Comparison of ENCODE assay signal across 11 cellular contexts in the genomic region with DNA sequence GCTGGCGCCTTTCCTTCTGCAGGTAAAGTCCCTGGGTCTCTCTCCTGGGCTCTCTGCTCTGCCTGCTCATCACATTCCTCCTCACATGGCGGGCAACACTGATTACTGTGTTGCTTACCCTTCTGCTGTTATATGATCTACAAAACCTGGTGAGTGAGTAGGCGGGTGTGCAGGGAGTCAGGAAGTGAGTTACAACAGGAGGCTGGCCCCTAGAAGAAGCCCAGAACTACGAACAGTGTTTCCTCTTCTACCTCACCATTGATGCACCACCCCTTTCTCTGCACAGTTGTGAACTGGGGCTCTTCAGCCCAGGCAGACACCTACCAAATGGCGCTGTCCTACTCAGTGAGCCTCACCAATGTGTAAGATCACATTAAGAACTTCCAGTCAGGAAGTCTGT. TPM values are rescaled to one million over a fixed set of nuclear protein-coding genes. Genes with fewer than 3 reads are reported as not detected.
A peak's percentile ranks its signal among the peaks of the same experiment; 100 is the strongest.
DNase-seq lines count a peak whose midpoint lies in the region; ATAC-seq lines count a peak whose summit lies in the region.
"Had no signal": no experiment of that assay in that cellular context is flagged by ENCODE, and none has a peak within 500 bp of the region (broad histone marks: within the 10 kb centered on the region; RNA-seq: fewer than 3 reads in every experiment).

No MANE protein-coding gene starts in this region.

- peak overlapping the region; percentile 79 for H3K27ac Mint-ChIP-seq in activated CD8-positive, alpha-beta T cell treated with anti-CD3 and anti-CD28 coated beads, Interleukin-2, amount 10 ng/mL, durations not matched to agents 7 days and 5 days
- H3K27ac Mint-ChIP-seq in naive B cell, result peak overlapping the region; percentile 28 to 92 (median 78)
- H3K27ac Mint-ChIP-seq: neural progenitor cell had no signal

- H3K36me3 Mint-ChIP-seq in activated CD8-positive, alpha-beta T cell treated with anti-CD3 and anti-CD28 coated beads, Interleukin-2, amount 10 ng/mL, durations not matched to agents 7 days and 5 days (ENCODE audit: low read depth), result peaks cover 11% of the 10 kb centered on the region
- H3K36me3 Mint-ChIP-seq in naive B cell, result peaks cover 5 to 22% of the 10 kb centered on the region in 2 donors

- no peaks in the 10 kb centered on the region for H3K9me3 ChIP-seq in effector memory CD4-positive, alpha-beta T cell (ENCODE audit: control insufficient read depth, low read length)

- no peak overlapping the region for H3K4me3 ChIP-seq in effector memory CD4-positive, alpha-beta T cell (ENCODE audit: insufficient read depth, low read depth, low read length, poor library complexity, severe bottlenecking)
- H3K4me3 ChIP-seq: neural progenitor cell had no signal

- DNase-seq in DMS153 (lab: John Stamatoyannopoulos, UW) (peak; percentile 15), DMS153 treated with DMSO at 0.1 percent for 48 hours (lab: John Stamatoyannopoulos, UW; ENCODE audit: unreplicated experiment) (no peak), naive B cell (no peak), NCI-H524 (lab: John Stamatoyannopoulos, UW) (no peak)
- DNase-seq in activated CD8-positive, alpha-beta T cell treated with anti-CD3 and anti-CD28 coated beads, Interleukin-2, amount 10 ng/mL, durations not matched to agents 7 days and 5 days, result peak; percentile 60
- DNase-seq in effector memory CD4-positive, alpha-beta T cell, result no peak
- DNase-seq: NCI-H345 had no signal

- H3K27me3 Mint-ChIP-seq in activated CD8-positive, alpha-beta T cell treated with anti-CD3 and anti-CD28 coated beads, Interleukin-2, amount 10 ng/mL, durations not matched to agents 7 days and 5 days (ENCODE audit: low read depth), result no peaks in the 10 kb centered on the region
- no peaks in the 10 kb centered on the region for H3K27me3 Mint-ChIP-seq in naive B cell

- peaks cover 24% of the 10 kb centered on the region for H3K4me1 Mint-ChIP-seq in activated CD8-positive, alpha-beta T cell treated with anti-CD3 and anti-CD28 coated beads, Interleukin-2, amount 10 ng/mL, durations not matched to agents 7 days and 5 days (ENCODE audit: low read depth)
- H3K4me1 Mint-ChIP-seq in naive B cell, result peaks cover 58 to 63% (median 61%) of the 10 kb centered on the region in 3 donors
- H3K4me1 Mint-ChIP-seq: neural progenitor cell had no signal

- ATAC-seq in HG02943 (IDR thresholded peaks at IDR 0.05; ENCODE audit: low read depth, unreplicated experiment), result peak; percentile 64
- peak; percentile 95 for ATAC-seq in activated CD8-positive, alpha-beta T cell treated with anti-CD3 and anti-CD28 coated beads, Interleukin-2, amount 10 ng/mL, durations not matched to agents 7 days and 5 days
- ATAC-seq in naive B cell (ENCODE audit: low read depth in 2 of 2), result peak; percentile 62 to 78
- ATAC-seq in HG02852 (IDR thresholded peaks at IDR 0.05; ENCODE audit: unreplicated experiment), result no peak

- CTCF ChIA-PET in activated CD8-positive, alpha-beta T cell treated with anti-CD3 and anti-CD28 coated beads, Interleukin-2, amount 10 ng/mL, durations not matched to agents 7 days and 5 days (lab: Charles Lee), result interaction anchor here (0.9 to 2.6 kb wide), 4 partner anchors 11 to 169 kb away, joined by 3 to 13 read pairs (median 4); no protein-coding TSS in a partner anchor

- H3K27ac ChIP-seq in effector memory CD4-positive, alpha-beta T cell (ENCODE audit: insufficient read depth, low read length, poor library complexity, severe bottlenecking), result no peak overlapping the region
- H3K27ac ChIP-seq: 22Rv1, neural progenitor cell had no signal

- peak overlapping the region; percentile 45 for H3K4me3 Mint-ChIP-seq in activated CD8-positive, alpha-beta T cell treated with anti-CD3 and anti-CD28 coated beads, Interleukin-2, amount 10 ng/mL, durations not matched to agents 7 days and 5 days
- peak overlapping the region; percentile 49 to 87 (median 64) for H3K4me3 Mint-ChIP-seq in naive B cell
- H3K4me3 Mint-ChIP-seq: neural progenitor cell had no signal

- H3K9me3 Mint-ChIP-seq in activated CD8-positive, alpha-beta T cell treated with anti-CD3 and anti-CD28 coated beads, Interleukin-2, amount 10 ng/mL, durations not matched to agents 7 days and 5 days (ENCODE audit: insufficient read depth), result no peaks in the 10 kb centered on the region
- H3K9me3 Mint-ChIP-seq in naive B cell, result peaks cover 0 to 6% (median 0%) of the 10 kb centered on the region in 7 donors
- H3K9me3 Mint-ChIP-seq: neural progenitor cell had no signal

- peaks cover 6% of the 10 kb centered on the region for H3K4me1 ChIP-seq in effector memory CD4-positive, alpha-beta T cell (ENCODE audit: control insufficient read depth, insufficient read depth, low read length, poor library complexity, severe bottlenecking)
- H3K4me1 ChIP-seq: neural progenitor cell had no signal

- H3K27me3 ChIP-seq in effector memory CD4-positive, alpha-beta T cell (replicated peaks; ENCODE audit: control insufficient read depth, insufficient read depth, low read length, poor library complexity, severe bottlenecking), result no peaks in the 10 kb centered on the region
- H3K27me3 ChIP-seq: neural progenitor cell had no signal

- POLR2A ChIA-PET in activated CD8-positive, alpha-beta T cell treated with anti-CD3 and anti-CD28 coated beads, Interleukin-2, amount 10 ng/mL, durations not matched to agents 7 days and 5 days (lab: Charles Lee), result interaction anchor here (0.6 to 2.9 kb wide), 4 partner anchors 9 to 98 kb away, joined by 3 to 15 read pairs (median 4); a partner anchor contains a TSS

- H3K36me3 ChIP-seq in effector memory CD4-positive, alpha-beta T cell (ENCODE audit: control insufficient read depth, insufficient read depth, low read length), result no peaks in the 10 kb centered on the region
- H3K36me3 ChIP-seq: neural progenitor cell had no signal

RNA-seq across cellular contexts. Expression of a gene that starts 4.9 kb away (rescaled TPM):
- total RNA-seq in activated CD8-positive, alpha-beta T cell treated with anti-CD3 and anti-CD28 coated beads, Interleukin-2, amount 10 ng/mL, durations not matched to agents 7 days and 5 days, result 1 to 10 TPM; 2.4 to 2.7 TPM
- under 1 TPM in 5 of 6 donors, not detected in 1; 0.13 to 0.51 (median 0.40) TPM for polyA plus RNA-seq in naive B cell (ENCODE audit: low read depth in 6 of 6)

RNA-seq across cellular contexts. Expression of a gene that starts 13.7 kb away (rescaled TPM):
- 10 to 100 TPM; 51.8 to 56.6 TPM for total RNA-seq in activated CD8-positive, alpha-beta T cell treated with anti-CD3 and anti-CD28 coated beads, Interleukin-2, amount 10 ng/mL, durations not matched to agents 7 days and 5 days
- polyA plus RNA-seq in naive B cell (ENCODE audit: low read depth in 6 of 6), result 10 to 100 TPM; 57.5 to 87.9 (median 67.4) TPM

RNA-seq across cellular contexts. Expression of a gene that starts 14.1 kb away (rescaled TPM):
- 100 to 1,000 TPM; 135 to 142 TPM for total RNA-seq in activated CD8-positive, alpha-beta T cell treated with anti-CD3 and anti-CD28 coated beads, Interleukin-2, amount 10 ng/mL, durations not matched to agents 7 days and 5 days
- 100 to 1,000 TPM; 129 to 187 (median 180) TPM for polyA plus RNA-seq in naive B cell (ENCODE audit: low read depth in 6 of 6)

RNA-seq across cellular contexts. Expression of a gene that starts 20.4 kb away (rescaled TPM):
- total RNA-seq in activated CD8-positive, alpha-beta T cell treated with anti-CD3 and anti-CD28 coated beads, Interleukin-2, amount 10 ng/mL, durations not matched to agents 7 days and 5 days, result 10 to 100 TPM; 31.3 to 31.6 TPM
- polyA plus RNA-seq in naive B cell (ENCODE audit: low read depth in 6 of 6), result 10 to 100 TPM; 40.1 to 67.6 (median 50.4) TPM

RNA-seq across cellular contexts. Expression of a gene that starts 27.6 kb away (rescaled TPM):
- 10 to 100 TPM; 34.6 to 48.7 TPM for total RNA-seq in activated CD8-positive, alpha-beta T cell treated with anti-CD3 and anti-CD28 coated beads, Interleukin-2, amount 10 ng/mL, durations not matched to agents 7 days and 5 days
- 10 to 100 TPM in 1 of 6 donors, 1 to 10 TPM in 4, under 1 TPM in 1; 0.15 to 17.2 (median 7.7) TPM for polyA plus RNA-seq in naive B cell (ENCODE audit: low read depth in 6 of 6)

Comparison
In these comparisons a context has a peak if more than half of its experiments do, and no peak if none do; other contexts are left out.
1. DNase-seq: peak in DMS153 (single experiment) and activated CD8-positive, alpha-beta T cell treated with anti-CD3 and anti-CD28 coated beads, Interleukin-2, amount 10 ng/mL, durations not matched to agents 7 days and 5 days (single experiment); none in DMS153 treated with DMSO at 0.1 percent for 48 hours (single experiment), naive B cell (single experiment), NCI-H524 (0 of 2) and effector memory CD4-positive, alpha-beta T cell (0 of 3).